ENCODE assay signal across 9 cellular contexts in the genomic region with DNA sequence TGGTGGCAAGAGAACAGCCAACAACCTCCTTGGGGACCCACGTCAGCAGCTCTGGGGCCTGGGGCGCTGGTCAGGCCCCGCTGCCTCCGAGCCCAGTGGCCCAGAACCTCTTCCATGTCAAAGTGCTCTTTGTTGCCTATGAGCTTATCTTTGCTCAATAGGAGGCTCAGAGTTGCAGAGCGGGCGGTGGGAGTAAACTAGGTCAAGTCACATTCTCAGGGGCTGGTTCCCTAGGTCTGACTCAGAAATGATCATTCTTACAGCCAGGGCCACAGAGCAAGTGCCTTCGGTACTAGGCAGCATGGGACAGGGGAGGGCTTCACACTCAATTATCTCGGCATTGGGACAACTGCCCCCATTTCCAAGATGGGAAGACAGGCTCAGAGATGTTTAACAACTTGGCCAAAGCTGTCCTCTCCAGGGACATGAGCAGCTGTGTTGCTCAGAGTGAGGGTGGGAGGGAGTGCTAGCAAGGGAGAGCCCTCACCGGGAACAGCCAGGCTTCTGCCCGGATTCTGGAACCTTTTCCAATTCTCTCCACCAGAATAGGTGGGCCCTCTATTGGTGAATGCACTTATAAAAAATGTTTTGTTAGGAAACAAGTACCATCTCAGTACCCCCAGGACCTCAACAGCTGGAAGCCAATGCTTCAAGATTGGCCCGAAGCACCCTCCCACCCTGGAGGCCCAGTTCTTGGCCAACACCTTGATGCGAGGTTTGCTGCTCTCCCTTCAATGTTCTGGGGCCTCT. TPM values are rescaled to one million over a fixed set of nuclear protein-coding genes. Genes with fewer than 3 reads are reported as not detected.
DNase-seq lines count a peak whose midpoint lies in the region; ATAC-seq, FAIRE-seq and TF ChIP-seq lines count a peak whose summit lies in the region.
"Had no signal": no experiment of that assay in that cellular context is flagged by ENCODE, and none has a peak within 500 bp of the region (broad histone marks: within the 10 kb centered on the region; RNA-seq: fewer than 3 reads in every experiment).

No MANE protein-coding gene starts in this region.

- H3K79me2 ChIP-seq in GM23248 (ENCODE audit: insufficient read depth) (no peaks in the 10 kb centered on the region), GM12878 (ENCODE audit: control insufficient read depth, insufficient read depth, low read length) (no peaks in the 10 kb centered on the region)

- no peaks in the 10 kb centered on the region for H3K36me3 ChIP-seq in GM23248 (ENCODE audit: low read depth)
- no peaks in the 10 kb centered on the region for H3K36me3 ChIP-seq in GM12878 (ENCODE audit: control insufficient read depth in 2 of 2, insufficient read depth in 2 of 2, low read length in 1 of 2)
- H3K36me3 ChIP-seq in transverse colon = no peaks in the 10 kb centered on the region

- TF ChIP-seq POLR2A in GM12878 (IDR thresholded peaks at IDR 0.05; ENCODE audit: low read depth, low read length) (no peak), transverse colon (IDR thresholded peaks at IDR 0.05) (no peak)

- TF ChIP-seq CTCF in GM12878 (IDR thresholded peaks at IDR 0.05 in 2 of 3, conservative IDR thresholded peaks at IDR 0.05 in 1 of 3; ENCODE audit: control insufficient read depth in 2 of 3, extremely low read depth in 1 of 3, insufficient read depth in 1 of 3, low read depth in 3 of 3, low read length in 3 of 3) (no peak), transverse colon (IDR thresholded peaks at IDR 0.05) (no peak)

- SMC1A ChIA-PET in GM12878 (lab: Charles Lee; ENCODE audit: uncharacterized antibody, unreplicated experiment) = interaction anchor here (1.5 to 2.5 kb wide), 2 partner anchors 9 to 80 kb away, joined by 4 to 11 read pairs; a partner anchor contains a TSS

- POLR2A ChIA-PET in GM12878 (lab: Charles Lee) = interaction anchor here (0.9 to 1.0 kb wide), 2 partner anchors 8 to 43 kb away, joined by 3 read pairs; no protein-coding TSS in a partner anchor

- 28 to 35% methylated on average over 12 of the region's 12 CpGs for WGBS in GM23248 (ENCODE audit: low coverage in 1 of 2, low lambda C conversion rate in 2 of 2, missing lambda C conversion rate in 2 of 2), 2 experiments
- 28% methylated on average over 12 of the region's 12 CpGs for WGBS in GM12878 (ENCODE audit: insufficient coverage, insufficient replicate concordance, low lambda C conversion rate, missing lambda C conversion rate)
- WGBS in transverse colon (ENCODE audit: low coverage in 1 of 2), 2 donors = 79 to 100% methylated on average over 2 to 12 of the region's 12 CpGs

- H3F3A ChIP-seq in GM23248 (ENCODE audit: insufficient read depth) = no peaks in the 10 kb centered on the region

- no peak for TF ChIP-seq EP300 in GM12878 (IDR thresholded peaks at IDR 0.05; ENCODE audit: borderline replicate concordance in 1 of 2, control insufficient read depth in 1 of 2, low read depth in 2 of 2, low read length in 2 of 2)
- TF ChIP-seq EP300 in transverse colon (IDR thresholded peaks at IDR 0.05; ENCODE audit: low read depth) = no peak

- TF ChIP-seq RAD21 in GM12878 (IDR thresholded peaks at IDR 0.05; ENCODE audit: insufficient read depth, low read depth, low read length) = no peak

- H3K4me2 ChIP-seq in GM23248 (ENCODE audit: unreplicated experiment) (no peak overlapping the region), GM12878 (ENCODE audit: control insufficient read depth, insufficient read depth) (no peak overlapping the region)

- ATAC-seq in GM12878 (peak; percentile 60), HG03039 (IDR thresholded peaks at IDR 0.05; ENCODE audit: unreplicated experiment) (no peak), GM21723 (IDR thresholded peaks at IDR 0.05; ENCODE audit: unreplicated experiment) (no peak)

- in situ Hi-C loops in GM23248 (cut with MboI) = no loop called here
- in situ Hi-C loops in GM12878 (cut with MboI) = no loop called here
- in situ Hi-C loops in transverse colon (cut with MboI; ENCODE audit: low pct_ligation_motif_present in 1 of 4, low pct_unique_long_range_greater_than_20kb in 1 of 4, low sequenced_read_pairs in 3 of 4) = no loop called here

- no peaks in the 10 kb centered on the region for H3K27me3 ChIP-seq in GM23248 (replicated peaks; ENCODE audit: insufficient read depth)
- H3K27me3 ChIP-seq in GM12878 (replicated peaks in 1 of 2; ENCODE audit: control insufficient read depth in 2 of 2, insufficient read depth in 2 of 2, low read length in 1 of 2) = no peaks in the 10 kb centered on the region
- no peaks in the 10 kb centered on the region for H3K27me3 ChIP-seq in transverse colon

- no peaks in the 10 kb centered on the region for H4K20me1 ChIP-seq in GM23248 (ENCODE audit: insufficient read depth)
- no peaks in the 10 kb centered on the region for H4K20me1 ChIP-seq in GM12878 (ENCODE audit: control insufficient read depth, insufficient read depth)

- no peak overlapping the region for H3K9ac ChIP-seq in GM23248
- no peak overlapping the region for H3K9ac ChIP-seq in GM12878 (ENCODE audit: control insufficient read depth, insufficient read depth, low read length)

- peaks cover 15% of the 10 kb centered on the region for H3K4me1 ChIP-seq in GM23248 (ENCODE audit: insufficient read depth)
- H3K4me1 ChIP-seq in GM12878 (ENCODE audit: control insufficient read depth, insufficient read depth, low read length) = peaks cover 16% of the 10 kb centered on the region
- peaks cover 10 to 21% (median 16%) of the 10 kb centered on the region in 4 donors for H3K4me1 ChIP-seq in transverse colon

- RAD21 ChIA-PET in GM12878 (lab: Charles Lee; ENCODE audit: unreplicated experiment) = interaction anchor here (0.7 to 1.7 kb wide), 5 partner anchors 8 to 83 kb away, joined by 3 to 5 read pairs (median 4); a partner anchor contains a TSS

- no peaks in the 10 kb centered on the region for H3K9me3 ChIP-seq in GM23248 (ENCODE audit: low read depth)
- H3K9me3 ChIP-seq in GM12878 (replicated peaks; ENCODE audit: control insufficient read depth, insufficient read depth, low read length) = no peaks in the 10 kb centered on the region
- no peaks in the 10 kb centered on the region for H3K9me3 ChIP-seq in transverse colon

- H3K4me3 ChIP-seq in GM23248 (no peak overlapping the region), GM12878 (no peak overlapping the region), transverse colon (no peak overlapping the region)

- H3K27ac ChIP-seq in GM23248 = no peak overlapping the region
- H3K27ac ChIP-seq in GM12878 (ENCODE audit: control insufficient read depth, insufficient read depth) = no peak overlapping the region
- no peak overlapping the region for H3K27ac ChIP-seq in transverse colon

- CTCF ChIA-PET in GM12878 (lab: Yijun Ruan, JAX) = interaction anchor here (0.6 to 4.4 kb wide), 8 partner anchors 9 to 92 kb away, joined by 3 to 39 read pairs (median 4); no protein-coding TSS in a partner anchor

- no TSS peak for BruUV-seq in GM12878 (replicated peaks; lab: Mats Ljungman, UMichigan)

- intact Hi-C loops in GM12878 (cut with micrococcal nuclease; ENCODE audit: unreplicated experiment) = no loop called here
- intact Hi-C loops in transverse colon (cut with DNase I; ENCODE audit: low total_unique reads) = no loop called here

- H2AFZ ChIP-seq in GM23248 = no peak overlapping the region
- H2AFZ ChIP-seq in GM12878 (ENCODE audit: control insufficient read depth, low read depth, low read length) = no peak overlapping the region

- DNase-seq in GM23248 = peak; percentile 52
- DNase-seq in GM12878 (ENCODE audit: low read depth, low spot score) = peak; percentile 23
- peak; percentile 78 for DNase-seq in left kidney (ENCODE audit: low read depth, low spot score)
- peak; percentile 6 for DNase-seq in transverse colon
- no peak for DNase-seq in NCI-H524 (lab: John Stamatoyannopoulos, UW)
- DNase-seq: activated gamma-delta T cell, nucleus accumbens had no signal

- H3K9me2 ChIP-seq in GM23248 (ENCODE audit: insufficient read depth) = no peaks in the 10 kb centered on the region

- no peak for FAIRE-seq in GM12878 (lab: Jason Lieb, UNC)

RNA-seq across cellular contexts. Expression of gene SLC25A29, which starts 11.9 kb away (rescaled TPM):
- total RNA-seq in GM23248 (2014; rRNA removed; shearing (Covaris generic)) = 11.8 and 12.0 TPM in 2 replicates
- 5.5 TPM in 2 replicates for polyA plus RNA-seq in GM23248 (2016; fragmentation: Nextera tagmentation; extraction: Ambion mirVana)
- 131 and 162 TPM in 2 replicates for total RNA-seq in GM12878 (2013; cell fraction: nucleolus; rRNA removed)
- total RNA-seq in GM12878 (2014; rRNA removed) = 10.3 and 12.1 TPM in 2 replicates
- total RNA-seq in GM12878 (2014; rRNA removed; fragmentation: Illumina TruSeq; extraction: Trizol) = 3.3 and 3.6 TPM in 2 replicates
- 11.6 and 12.3 TPM in 2 replicates for total RNA-seq in GM12878 (2021)
- polyA plus RNA-seq in GM12878 (2011; ENCODE audit: low read depth) = 2.8 TPM
- polyA plus RNA-seq in GM12878 (2011; rRNA removed) = 6.2 and 11.5 TPM in 2 replicates
- polyA plus RNA-seq in GM12878 (2011; cell fraction: cytosol; rRNA removed) = 12.2 and 21.9 TPM in 2 replicates
- polyA plus RNA-seq in GM12878 (2011; cell fraction: nucleus; rRNA removed) = 94.5 and 119 TPM in 2 replicates
- 8.5 and 9.8 TPM in 2 replicates for polyA plus RNA-seq in GM12878 (2012)
- 2.0 and 3.4 TPM in 2 replicates for polyA plus RNA-seq in GM12878 (2014; fragmentation: Illumina TruSeq; extraction: Trizol)
- under 1 TPM in 1 of 2 experiments, not detected in 1; 0.42 TPM for polyA plus RNA-seq in GM12878 (2014; fragmentation: Nextera tagmentation; extraction: Ambion mirVana)
- polyA plus RNA-seq in GM12878 (2014; rRNA removed) = 13.3 and 15.9 TPM in 2 replicates
- 1 to 10 TPM; 4.0 TPM for polyA plus RNA-seq in GM12878 (2016; fragmentation: Nextera tagmentation; extraction: Ambion mirVana)
- polyA minus RNA-seq in GM12878 (2011; rRNA and poly(A)+ RNA removed) = 1.6 and 5.5 TPM in 2 replicates
- polyA minus RNA-seq in GM12878 (2011; cell fraction: cytosol; rRNA and poly(A)+ RNA removed) = 1.8 and 4.8 TPM in 2 replicates
- polyA minus RNA-seq in GM12878 (2011; cell fraction: nucleus; rRNA and poly(A)+ RNA removed) = 10.3 and 12.6 TPM in 2 replicates
- total RNA-seq in transverse colon = 10 to 100 TPM; 16.8 to 62.7 (median 19.7) TPM

RNA-seq across cellular contexts. Expression of gene SLC25A47, which starts 28.8 kb away (rescaled TPM):
- total RNA-seq in GM23248 (2014; rRNA removed; shearing (Covaris generic)) = not detected in 2 replicates
- polyA plus RNA-seq in GM23248 (2016; fragmentation: Nextera tagmentation; extraction: Ambion mirVana) = not detected in 2 replicates
- total RNA-seq in GM12878 (2013; cell fraction: nucleolus; rRNA removed) = not detected in 2 replicates
- not detected in 2 replicates for total RNA-seq in GM12878 (2014; rRNA removed)
- total RNA-seq in GM12878 (2014; rRNA removed; fragmentation: Illumina TruSeq; extraction: Trizol) = not detected in 2 replicates
- not detected in 2 replicates for total RNA-seq in GM12878 (2021)
- polyA plus RNA-seq in GM12878 (2011; ENCODE audit: low read depth) = not detected
- not detected in 2 replicates for polyA plus RNA-seq in GM12878 (2011; rRNA removed)
- polyA plus RNA-seq in GM12878 (2011; cell fraction: cytosol; rRNA removed) = 0.03 TPM in 1 of 2 replicates, not detected in the other
- polyA plus RNA-seq in GM12878 (2011; cell fraction: nucleus; rRNA removed) = 0.09 TPM in 1 of 2 replicates, not detected in the other
- not detected in 2 replicates for polyA plus RNA-seq in GM12878 (2012)
- not detected in 2 replicates for polyA plus RNA-seq in GM12878 (2014; fragmentation: Illumina TruSeq; extraction: Trizol)
- not detected for polyA plus RNA-seq in GM12878 (2014; fragmentation: Nextera tagmentation; extraction: Ambion mirVana)
- 0.14 TPM in 1 of 2 replicates, not detected in the other for polyA plus RNA-seq in GM12878 (2014; rRNA removed)
- not detected for polyA plus RNA-seq in GM12878 (2016; fragmentation: Nextera tagmentation; extraction: Ambion mirVana)
- polyA minus RNA-seq in GM12878 (2011; rRNA and poly(A)+ RNA removed) = not detected in 2 replicates
- not detected in 2 replicates for polyA minus RNA-seq in GM12878 (2011; cell fraction: cytosol; rRNA and poly(A)+ RNA removed)
- not detected in 2 replicates for polyA minus RNA-seq in GM12878 (2011; cell fraction: nucleus; rRNA and poly(A)+ RNA removed)
- total RNA-seq in transverse colon = under 1 TPM in 2 of 4 donors, not detected in 2; 0.27 to 0.32 TPM

RNA-seq across cellular contexts. Expression of gene YY1, which starts 55.4 kb away (rescaled TPM):
- 43.3 and 45.3 TPM in 2 replicates for total RNA-seq in GM23248 (2014; rRNA removed; shearing (Covaris generic))
- 34.9 and 38.2 TPM in 2 replicates for polyA plus RNA-seq in GM23248 (2016; fragmentation: Nextera tagmentation; extraction: Ambion mirVana)
- 61.9 and 62.1 TPM in 2 replicates for total RNA-seq in GM12878 (2013; cell fraction: nucleolus; rRNA removed)
- 34.2 and 35.3 TPM in 2 replicates for total RNA-seq in GM12878 (2014; rRNA removed)
- total RNA-seq in GM12878 (2014; rRNA removed; fragmentation: Illumina TruSeq; extraction: Trizol) = 42.7 and 44.8 TPM in 2 replicates
- total RNA-seq in GM12878 (2021) = 74.0 and 77.2 TPM in 2 replicates
- polyA plus RNA-seq in GM12878 (2011; ENCODE audit: low read depth) = 17.9 TPM
- 52.0 and 75.3 TPM in 2 replicates for polyA plus RNA-seq in GM12878 (2011; rRNA removed)
- 23.8 and 29.4 TPM in 2 replicates for polyA plus RNA-seq in GM12878 (2011; cell fraction: cytosol; rRNA removed)
- 27.5 and 27.6 TPM in 2 replicates for polyA plus RNA-seq in GM12878 (2011; cell fraction: nucleus; rRNA removed)
- 34.6 and 44.3 TPM in 2 replicates for polyA plus RNA-seq in GM12878 (2012)
- 49.4 and 58.5 TPM in 2 replicates for polyA plus RNA-seq in GM12878 (2014; fragmentation: Illumina TruSeq; extraction: Trizol)
- 10 to 100 TPM; 23.7 to 46.4 TPM for polyA plus RNA-seq in GM12878 (2014; fragmentation: Nextera tagmentation; extraction: Ambion mirVana)
- 23.5 and 24.4 TPM in 2 replicates for polyA plus RNA-seq in GM12878 (2014; rRNA removed)
- 10 to 100 TPM; 32.7 to 35.0 TPM for polyA plus RNA-seq in GM12878 (2016; fragmentation: Nextera tagmentation; extraction: Ambion mirVana)
- 29.7 and 39.0 TPM in 2 replicates for polyA minus RNA-seq in GM12878 (2011; rRNA and poly(A)+ RNA removed)
- 12.2 and 23.7 TPM in 2 replicates for polyA minus RNA-seq in GM12878 (2011; cell fraction: cytosol; rRNA and poly(A)+ RNA removed)
- 12.7 and 20.0 TPM in 2 replicates for polyA minus RNA-seq in GM12878 (2011; cell fraction: nucleus; rRNA and poly(A)+ RNA removed)
- 10 to 100 TPM; 50.8 to 61.3 (median 58.6) TPM for total RNA-seq in transverse colon

Comparison
In these comparisons a context has a peak if more than half of its experiments do, and no peak if none do; other contexts are left out.
1. DNase-seq: peak in GM23248 (single experiment), GM12878 (single experiment), left kidney (single experiment) and transverse colon (single experiment); none in NCI-H524 (0 of 2).